In genomic region chr12:92332552-92332951, GRCh38 we compare ENCODE assay signal across 23 cellular contexts.
"Had no signal": no experiment of that assay in that cellular context is flagged by ENCODE, and none has a peak within 500 bp of the region (broad histone marks: within the 10 kb centered on the region; RNA-seq: fewer than 3 reads in every experiment).

No MANE protein-coding gene starts in this region.

- H2AFZ ChIP-seq: hepatocyte had no signal

- H3K27me3 Mint-ChIP-seq: activated CD4-positive, alpha-beta memory T cell treated with anti-CD3 and anti-CD28 coated beads, Interleukin-2, amount 10 ng/mL, durations not matched to agents 7 days and 5 days; activated CD4-positive, alpha-beta T cell treated with anti-CD3 and anti-CD28 coated beads, Interleukin-2, amount 10 ng/mL, durations not matched to agents 24 days and 14 days; activated naive CD8-positive, alpha-beta T cell; stimulated activated memory B cell treated with anti-CD40 and anti-IgM and Interleukin-4, amounts not matched to agents 10 μg/mL and 1 μg/mL and 100 μg/mL, for 72 hours; T-cell had no signal

- H3K9me3 ChIP-seq: breast epithelium, colonic mucosa, esophagus muscularis mucosa, stomach, suprapubic skin, tibial nerve had no signal

- H3K4me3 Mint-ChIP-seq: activated CD4-positive, alpha-beta memory T cell treated with anti-CD3 and anti-CD28 coated beads, Interleukin-2, amount 10 ng/mL, durations not matched to agents 7 days and 5 days; activated CD4-positive, alpha-beta T cell treated with anti-CD3 and anti-CD28 coated beads, Interleukin-2, amount 10 ng/mL, durations not matched to agents 24 days and 14 days; activated naive CD8-positive, alpha-beta T cell; stimulated activated memory B cell treated with anti-CD40 and anti-IgM and Interleukin-4, amounts not matched to agents 10 μg/mL and 1 μg/mL and 100 μg/mL, for 72 hours had no signal

- ATAC-seq: sciatic nerve; stimulated activated memory B cell treated with anti-CD40 and anti-IgM and Interleukin-4, amounts not matched to agents 10 μg/mL and 1 μg/mL and 100 μg/mL, for 72 hours had no signal

- H3K27me3 ChIP-seq: breast epithelium, colonic mucosa, dorsolateral prefrontal cortex, esophagus muscularis mucosa, hepatocyte, stomach, suprapubic skin, tibial nerve had no signal

- H3K36me3 Mint-ChIP-seq: stimulated activated memory B cell treated with anti-CD40 and anti-IgM and Interleukin-4, amounts not matched to agents 10 μg/mL and 1 μg/mL and 100 μg/mL, for 72 hours had no signal

- H3K36me3 ChIP-seq: breast epithelium, colonic mucosa, esophagus muscularis mucosa, stomach, suprapubic skin, tibial nerve had no signal

- H3K27ac ChIP-seq: breast epithelium, colonic mucosa, dorsolateral prefrontal cortex, esophagus muscularis mucosa, hepatocyte, stomach, suprapubic skin, tibial nerve had no signal

- H3K27ac Mint-ChIP-seq: activated CD4-positive, alpha-beta memory T cell treated with anti-CD3 and anti-CD28 coated beads, Interleukin-2, amount 10 ng/mL, durations not matched to agents 7 days and 5 days; activated CD4-positive, alpha-beta T cell treated with anti-CD3 and anti-CD28 coated beads, Interleukin-2, amount 10 ng/mL, durations not matched to agents 24 days and 14 days; activated naive CD8-positive, alpha-beta T cell had no signal

- H3K4me1 Mint-ChIP-seq: activated CD4-positive, alpha-beta memory T cell treated with anti-CD3 and anti-CD28 coated beads, Interleukin-2, amount 10 ng/mL, durations not matched to agents 7 days and 5 days had no signal

- DNase-seq: activated CD4-positive, alpha-beta memory T cell treated with anti-CD3 and anti-CD28 coated beads, Interleukin-2, amount 10 ng/mL, durations not matched to agents 7 days and 5 days; activated CD4-positive, alpha-beta T cell treated with anti-CD3 and anti-CD28 coated beads, Interleukin-2, amount 10 ng/mL, durations not matched to agents 24 days and 14 days; activated gamma-delta T cell treated with Interleukin-2 at 50 U/mL for 16 hours; activated T-cell treated with anti-CD3 and anti-CD28 coated beads, Interleukin-2, amount 50 U/mL, for 1 hour; amniotic stem cell; colonic mucosa; dorsolateral prefrontal cortex; glutamatergic neuron; occipital lobe; posterior cingulate gyrus; small intestine; stimulated activated CD4-positive, alpha-beta T cell treated with anti-CD3 and anti-CD28 coated beads, Interleukin-2, amount 100 ng/mL, for 24 hours; stomach; T-cell; T1000 had no signal

- H3K9me3 Mint-ChIP-seq: activated CD4-positive, alpha-beta memory T cell treated with anti-CD3 and anti-CD28 coated beads, Interleukin-2, amount 10 ng/mL, durations not matched to agents 7 days and 5 days; stimulated activated memory B cell treated with anti-CD40 and anti-IgM and Interleukin-4, amounts not matched to agents 10 μg/mL and 1 μg/mL and 100 μg/mL, for 72 hours had no signal

- H3K4me1 ChIP-seq: breast epithelium, esophagus muscularis mucosa had no signal

- H3K4me3 ChIP-seq: breast epithelium, colonic mucosa, dorsolateral prefrontal cortex, esophagus muscularis mucosa, hepatocyte, stomach, suprapubic skin, tibial nerve had no signal

- H3K79me2 ChIP-seq: hepatocyte had no signal

- H3K4me2 ChIP-seq: hepatocyte had no signal
